In the genomic region with DNA sequence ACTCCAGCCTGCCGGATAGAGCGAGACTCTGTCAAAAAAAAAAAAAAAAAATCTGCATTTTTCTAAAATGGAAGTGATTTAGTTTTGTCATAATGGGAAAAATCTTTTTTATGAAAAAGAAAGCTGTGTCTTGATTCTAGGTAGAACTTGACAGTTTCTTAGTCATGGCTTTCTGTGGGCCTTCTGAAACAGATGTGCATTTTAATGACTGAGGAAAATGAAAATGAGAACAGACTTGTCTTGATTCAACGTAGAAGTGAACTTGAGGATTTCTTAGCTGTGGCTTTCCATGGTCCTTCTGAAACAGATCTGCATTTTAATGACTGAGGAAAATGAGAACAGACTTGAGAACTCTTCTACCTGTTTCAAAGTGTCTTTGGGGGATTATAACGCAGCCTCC, we compare ENCODE assay signal across 20 cellular contexts.
A peak's percentile ranks its signal among the peaks of the same experiment; 100 is the strongest.
DNase-seq lines count a peak whose midpoint lies in the region; ATAC-seq and TF ChIP-seq lines count a peak whose summit lies in the region.
"Had no signal": no experiment of that assay in that cellular context is flagged by ENCODE, and none has a peak within 500 bp of the region (broad histone marks: within the 10 kb centered on the region; RNA-seq: fewer than 3 reads in every experiment).

No MANE protein-coding gene starts in this region.

- CTCF ChIA-PET in activated CD4-positive, alpha-beta memory T cell treated with anti-CD3 and anti-CD28 coated beads for 36 hours (lab: Charles Lee) = interaction anchor here (0.6 to 1.7 kb wide), 4 partner anchors 129 to 436 kb away, joined by 3 to 7 read pairs (median 4); a partner anchor contains a TSS
- CTCF ChIA-PET in activated CD4-positive, alpha-beta memory T cell treated with anti-CD3 and anti-CD28 coated beads, Interleukin-2, amount 10 ng/mL, durations not matched to agents 7 days and 5 days (lab: Charles Lee) = interaction anchor here (0.7 kb wide), 1 partner anchor 12 kb away, joined by 4 read pairs; no protein-coding TSS in a partner anchor

- H3K4me3 ChIP-seq in uterus = no peak overlapping the region

- no peak for TF ChIP-seq CTCF in uterus (IDR thresholded peaks at IDR 0.05)

- no peaks in the 10 kb centered on the region for H3K4me1 ChIP-seq in uterus

- intact Hi-C loops in activated CD4-positive, alpha-beta memory T cell treated with anti-CD3 and anti-CD28 coated beads for 36 hours (cut with micrococcal nuclease) = loop anchor here (1.0 kb wide), 1 partner anchor 18 kb away; no protein-coding TSS in a partner anchor
- intact Hi-C loops in activated T-helper 2 cell treated with anti-CD3 and anti-CD28 coated beads, Interferon-gamma antibody, Interleukin-2, Interleukin-4, amounts not matched to agents 10 μg/mL and 5 μg/mL and 100 μg/mL, durations not matched to agents 14 hours and 24 hours and 36 hours (cut with micrococcal nuclease) = loop anchor here (1.0 kb wide), 1 partner anchor 9 kb away; no protein-coding TSS in a partner anchor
- intact Hi-C loops in uterus (cut with DNase I; ENCODE audit: low total_unique reads) = no loop called here

- H3K4me1 Mint-ChIP-seq in activated CD4-positive, alpha-beta memory T cell treated with anti-CD3 and anti-CD28 coated beads for 36 hours (ENCODE audit: low read depth) = peaks cover 16% of the 10 kb centered on the region
- peaks cover 11% of the 10 kb centered on the region for H3K4me1 Mint-ChIP-seq in activated CD4-positive, alpha-beta memory T cell treated with anti-CD3 and anti-CD28 coated beads, Interleukin-2, amount 10 ng/mL, durations not matched to agents 7 days and 5 days
- H3K4me1 Mint-ChIP-seq in activated naive CD8-positive, alpha-beta T cell treated with anti-CD3 and anti-CD28 coated beads for 36 hours = peaks cover 19% of the 10 kb centered on the region
- peaks cover 7% of the 10 kb centered on the region for H3K4me1 Mint-ChIP-seq in activated naive CD8-positive, alpha-beta T cell treated with anti-CD3 and anti-CD28 coated beads, Interleukin-2, amount 50 U/mL, for 24 hours
- peaks cover 22% of the 10 kb centered on the region for H3K4me1 Mint-ChIP-seq in activated T-helper 2 cell treated with anti-CD3 and anti-CD28 coated beads, Interferon-gamma antibody, Interleukin-2, Interleukin-4, amounts not matched to agents 10 μg/mL and 5 μg/mL and 100 μg/mL, durations not matched to agents 14 hours and 24 hours and 36 hours (ENCODE audit: low read depth)
- H3K4me1 Mint-ChIP-seq: CD8-positive, alpha-beta memory T cell had no signal

- no peaks in the 10 kb centered on the region for H3K9me3 Mint-ChIP-seq in activated CD4-positive, alpha-beta memory T cell treated with anti-CD3 and anti-CD28 coated beads for 36 hours
- H3K9me3 Mint-ChIP-seq in activated CD4-positive, alpha-beta memory T cell treated with anti-CD3 and anti-CD28 coated beads, Interleukin-2, amount 10 ng/mL, durations not matched to agents 7 days and 5 days = no peaks in the 10 kb centered on the region
- no peaks in the 10 kb centered on the region for H3K9me3 Mint-ChIP-seq in activated naive CD8-positive, alpha-beta T cell treated with anti-CD3 and anti-CD28 coated beads for 36 hours
- no peaks in the 10 kb centered on the region for H3K9me3 Mint-ChIP-seq in activated naive CD8-positive, alpha-beta T cell treated with anti-CD3 and anti-CD28 coated beads, Interleukin-2, amount 50 U/mL, for 24 hours
- no peaks in the 10 kb centered on the region for H3K9me3 Mint-ChIP-seq in activated T-helper 2 cell treated with anti-CD3 and anti-CD28 coated beads, Interferon-gamma antibody, Interleukin-2, Interleukin-4, amounts not matched to agents 10 μg/mL and 5 μg/mL and 100 μg/mL, durations not matched to agents 14 hours and 24 hours and 36 hours
- H3K9me3 Mint-ChIP-seq: CD8-positive, alpha-beta memory T cell; IgD-negative memory B cell had no signal

- no peak for DNase-seq in activated CD4-positive, alpha-beta memory T cell treated with anti-CD3 and anti-CD28 coated beads for 36 hours
- DNase-seq in activated CD4-positive, alpha-beta memory T cell treated with anti-CD3 and anti-CD28 coated beads, Interleukin-2, amount 10 ng/mL, durations not matched to agents 7 days and 5 days = no peak
- DNase-seq in activated naive CD8-positive, alpha-beta T cell treated with anti-CD3 and anti-CD28 coated beads for 36 hours = no peak
- no peak for DNase-seq in activated naive CD8-positive, alpha-beta T cell treated with anti-CD3 and anti-CD28 coated beads, Interleukin-2, amount 50 U/mL, for 24 hours
- no peak for DNase-seq in activated T-helper 2 cell treated with anti-CD3 and anti-CD28 coated beads, Interferon-gamma antibody, Interleukin-2, Interleukin-4, amounts not matched to agents 10 μg/mL and 5 μg/mL and 100 μg/mL, durations not matched to agents 14 hours and 24 hours and 36 hours (ENCODE audit: low spot score)
- DNase-seq in H4 (ENCODE audit: low spot score) = no peak
- DNase-seq in uterus = no peak
- DNase-seq: AML-193; Calu3; CD8-positive, alpha-beta memory T cell; DMS153; Karpas-422; NCI-H1417; NCI-H187; NCI-H446 treated with DMSO at 0.1 percent for 48 hours; NCI-H526 treated with DMSO at 0.1 percent for 48 hours had no signal

- POLR2A ChIA-PET in activated CD4-positive, alpha-beta memory T cell treated with anti-CD3 and anti-CD28 coated beads for 36 hours (lab: Charles Lee) = interaction anchor here (0.6 to 1.0 kb wide), 2 partner anchors 18 to 124 kb away, joined by 4 to 6 read pairs; no protein-coding TSS in a partner anchor
- POLR2A ChIA-PET in activated CD4-positive, alpha-beta memory T cell treated with anti-CD3 and anti-CD28 coated beads, Interleukin-2, amount 10 ng/mL, durations not matched to agents 7 days and 5 days (lab: Charles Lee) = interaction anchor here (1.0 kb wide), 1 partner anchor 9 kb away, joined by 5 read pairs; no protein-coding TSS in a partner anchor

- H3K36me3 Mint-ChIP-seq in activated CD4-positive, alpha-beta memory T cell treated with anti-CD3 and anti-CD28 coated beads for 36 hours = peaks cover 21% of the 10 kb centered on the region
- H3K36me3 Mint-ChIP-seq in activated CD4-positive, alpha-beta memory T cell treated with anti-CD3 and anti-CD28 coated beads, Interleukin-2, amount 10 ng/mL, durations not matched to agents 7 days and 5 days (ENCODE audit: low read depth) = peaks cover 30% of the 10 kb centered on the region
- H3K36me3 Mint-ChIP-seq in activated naive CD8-positive, alpha-beta T cell treated with anti-CD3 and anti-CD28 coated beads for 36 hours = peaks cover 8% of the 10 kb centered on the region
- peaks cover 13% of the 10 kb centered on the region for H3K36me3 Mint-ChIP-seq in activated naive CD8-positive, alpha-beta T cell treated with anti-CD3 and anti-CD28 coated beads, Interleukin-2, amount 50 U/mL, for 24 hours (ENCODE audit: low read depth)
- peaks cover 31% of the 10 kb centered on the region for H3K36me3 Mint-ChIP-seq in activated T-helper 2 cell treated with anti-CD3 and anti-CD28 coated beads, Interferon-gamma antibody, Interleukin-2, Interleukin-4, amounts not matched to agents 10 μg/mL and 5 μg/mL and 100 μg/mL, durations not matched to agents 14 hours and 24 hours and 36 hours (ENCODE audit: low read depth)

- H3K27me3 Mint-ChIP-seq in activated CD4-positive, alpha-beta memory T cell treated with anti-CD3 and anti-CD28 coated beads for 36 hours = no peaks in the 10 kb centered on the region
- no peaks in the 10 kb centered on the region for H3K27me3 Mint-ChIP-seq in activated CD4-positive, alpha-beta memory T cell treated with anti-CD3 and anti-CD28 coated beads, Interleukin-2, amount 10 ng/mL, durations not matched to agents 7 days and 5 days
- no peaks in the 10 kb centered on the region for H3K27me3 Mint-ChIP-seq in activated naive CD8-positive, alpha-beta T cell treated with anti-CD3 and anti-CD28 coated beads for 36 hours
- no peaks in the 10 kb centered on the region for H3K27me3 Mint-ChIP-seq in activated naive CD8-positive, alpha-beta T cell treated with anti-CD3 and anti-CD28 coated beads, Interleukin-2, amount 50 U/mL, for 24 hours
- no peaks in the 10 kb centered on the region for H3K27me3 Mint-ChIP-seq in activated T-helper 2 cell treated with anti-CD3 and anti-CD28 coated beads, Interferon-gamma antibody, Interleukin-2, Interleukin-4, amounts not matched to agents 10 μg/mL and 5 μg/mL and 100 μg/mL, durations not matched to agents 14 hours and 24 hours and 36 hours (ENCODE audit: low read depth)
- H3K27me3 Mint-ChIP-seq: CD8-positive, alpha-beta memory T cell; IgD-negative memory B cell had no signal

- H3K27me3 ChIP-seq in uterus = no peaks in the 10 kb centered on the region

- no peak for TF ChIP-seq POLR2A in uterus (IDR thresholded peaks at IDR 0.05)

- no peak overlapping the region for H3K27ac ChIP-seq in uterus
- H3K27ac ChIP-seq: C4-2B had no signal

- no peaks in the 10 kb centered on the region for H3K9me3 ChIP-seq in uterus

- ATAC-seq in activated naive CD8-positive, alpha-beta T cell treated with anti-CD3 and anti-CD28 coated beads, Interleukin-2, amount 50 U/mL, for 24 hours = no peak
- ATAC-seq in GM21515 (IDR thresholded peaks at IDR 0.05; ENCODE audit: unreplicated experiment) = no peak
- ATAC-seq: Right ventricle myocardium inferior had no signal

- peak overlapping the region; percentile 55 for H3K27ac Mint-ChIP-seq in activated CD4-positive, alpha-beta memory T cell treated with anti-CD3 and anti-CD28 coated beads for 36 hours
- no peak overlapping the region for H3K27ac Mint-ChIP-seq in activated CD4-positive, alpha-beta memory T cell treated with anti-CD3 and anti-CD28 coated beads, Interleukin-2, amount 10 ng/mL, durations not matched to agents 7 days and 5 days
- H3K27ac Mint-ChIP-seq in activated naive CD8-positive, alpha-beta T cell treated with anti-CD3 and anti-CD28 coated beads for 36 hours = peak overlapping the region; percentile 42
- no peak overlapping the region for H3K27ac Mint-ChIP-seq in activated naive CD8-positive, alpha-beta T cell treated with anti-CD3 and anti-CD28 coated beads, Interleukin-2, amount 50 U/mL, for 24 hours
- peak overlapping the region; percentile 80 for H3K27ac Mint-ChIP-seq in activated T-helper 2 cell treated with anti-CD3 and anti-CD28 coated beads, Interferon-gamma antibody, Interleukin-2, Interleukin-4, amounts not matched to agents 10 μg/mL and 5 μg/mL and 100 μg/mL, durations not matched to agents 14 hours and 24 hours and 36 hours
- H3K27ac Mint-ChIP-seq: CD8-positive, alpha-beta memory T cell; IgD-negative memory B cell had no signal

- no peaks in the 10 kb centered on the region for H3K36me3 ChIP-seq in uterus

- H3K4me3 Mint-ChIP-seq in activated CD4-positive, alpha-beta memory T cell treated with anti-CD3 and anti-CD28 coated beads for 36 hours = no peak overlapping the region
- H3K4me3 Mint-ChIP-seq in activated CD4-positive, alpha-beta memory T cell treated with anti-CD3 and anti-CD28 coated beads, Interleukin-2, amount 10 ng/mL, durations not matched to agents 7 days and 5 days = no peak overlapping the region
- no peak overlapping the region for H3K4me3 Mint-ChIP-seq in activated naive CD8-positive, alpha-beta T cell treated with anti-CD3 and anti-CD28 coated beads for 36 hours
- H3K4me3 Mint-ChIP-seq in activated naive CD8-positive, alpha-beta T cell treated with anti-CD3 and anti-CD28 coated beads, Interleukin-2, amount 50 U/mL, for 24 hours = no peak overlapping the region
- H3K4me3 Mint-ChIP-seq in activated T-helper 2 cell treated with anti-CD3 and anti-CD28 coated beads, Interferon-gamma antibody, Interleukin-2, Interleukin-4, amounts not matched to agents 10 μg/mL and 5 μg/mL and 100 μg/mL, durations not matched to agents 14 hours and 24 hours and 36 hours (ENCODE audit: low read depth) = no peak overlapping the region
- H3K4me3 Mint-ChIP-seq: CD8-positive, alpha-beta memory T cell; IgD-negative memory B cell had no signal

Comparison
In these comparisons a context has a peak if more than half of its experiments do, and no peak if none do; other contexts are left out.
1. H3K27ac Mint-ChIP-seq: peak in activated CD4-positive, alpha-beta memory T cell treated with anti-CD3 and anti-CD28 coated beads for 36 hours (single experiment), activated naive CD8-positive, alpha-beta T cell treated with anti-CD3 and anti-CD28 coated beads for 36 hours (single experiment) and activated T-helper 2 cell treated with anti-CD3 and anti-CD28 coated beads, Interferon-gamma antibody, Interleukin-2, Interleukin-4, amounts not matched to agents 10 μg/mL and 5 μg/mL and 100 μg/mL, durations not matched to agents 14 hours and 24 hours and 36 hours (single experiment); none in activated CD4-positive, alpha-beta memory T cell treated with anti-CD3 and anti-CD28 coated beads, Interleukin-2, amount 10 ng/mL, durations not matched to agents 7 days and 5 days (single experiment) and activated naive CD8-positive, alpha-beta T cell treated with anti-CD3 and anti-CD28 coated beads, Interleukin-2, amount 50 U/mL, for 24 hours (single experiment).